13 cellular contexts compared by ENCODE assay signal in the genomic region with DNA sequence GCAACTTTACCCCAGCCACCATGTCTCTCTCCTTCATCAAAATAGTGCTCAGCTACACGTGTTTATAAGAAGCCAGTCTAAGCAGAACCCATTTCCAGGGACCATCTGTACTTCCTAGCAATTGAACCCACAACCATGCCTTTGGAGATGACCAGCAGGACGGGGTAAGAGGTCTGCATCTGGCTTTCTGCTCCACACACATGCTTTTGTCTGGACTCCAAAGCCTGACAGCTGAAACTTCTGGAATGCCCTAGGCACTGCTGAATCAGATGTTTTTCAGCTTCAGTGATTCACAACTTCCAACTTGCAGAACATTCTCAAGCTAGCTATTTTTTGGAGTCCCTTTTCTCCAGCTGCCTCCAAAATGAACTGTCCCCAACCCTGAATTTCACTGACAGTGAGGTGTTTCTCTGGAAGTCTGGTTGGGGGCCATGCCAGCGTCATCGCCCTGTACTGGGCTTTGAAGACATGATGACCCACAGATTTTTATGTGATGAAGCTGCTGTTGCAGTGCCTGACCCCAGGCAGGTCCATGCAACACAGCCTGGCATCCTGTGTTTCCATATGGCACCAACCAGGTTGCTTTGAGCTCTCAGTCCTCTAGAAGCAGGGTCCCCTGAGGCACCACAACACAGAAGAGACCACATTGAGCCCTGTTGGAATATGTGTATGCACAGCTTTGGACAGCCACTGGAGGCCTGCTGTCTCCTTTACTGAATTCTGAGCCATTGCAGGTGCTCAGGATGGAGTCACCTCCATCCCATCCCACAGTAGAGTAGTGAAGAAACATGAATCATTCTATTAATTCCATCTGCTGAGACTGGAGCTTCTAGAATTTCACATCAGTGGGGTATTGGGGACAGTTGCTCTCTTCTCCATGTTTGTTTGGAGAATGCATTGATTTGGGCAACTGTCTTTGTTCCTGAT.
DNase-seq lines count a peak whose midpoint lies in the region; TF ChIP-seq lines count a peak whose summit lies in the region.
"Had no signal": no experiment of that assay in that cellular context is flagged by ENCODE, and none has a peak within 500 bp of the region (broad histone marks: within the 10 kb centered on the region; RNA-seq: fewer than 3 reads in every experiment).

No MANE protein-coding gene starts in this region.

- H3K27ac ChIP-seq in mammary epithelial cell (ENCODE audit: insufficient read depth, low read depth, low read length) (no peak overlapping the region), vagina (peak overlapping the region; percentile 28)
- H3K27ac ChIP-seq: 22Rv1, body of pancreas, PC-9 had no signal

- no peaks in the 10 kb centered on the region for H3K36me3 ChIP-seq in mammary epithelial cell (ENCODE audit: insufficient read depth, low read length)
- H3K36me3 ChIP-seq in vagina, result no peaks in the 10 kb centered on the region

- H3K9me3 Mint-ChIP-seq in MCF 10A (ENCODE audit: unreplicated experiment), result peaks cover 15% of the 10 kb centered on the region
- no peaks in the 10 kb centered on the region for H3K9me3 Mint-ChIP-seq in activated CD4-positive, alpha-beta T cell treated with anti-CD3 and anti-CD28 coated beads, Interleukin-2, amount 10 ng/mL, durations not matched to agents 24 days and 14 days

- no peaks in the 10 kb centered on the region for H4K20me1 ChIP-seq in mammary epithelial cell (ENCODE audit: insufficient read depth, low read length)

- dilution Hi-C loops in mammary epithelial cell (cut with HindIII; ENCODE audit: low sequenced_read_pairs), result no loop called here

- H3K27ac Mint-ChIP-seq in MCF 10A (ENCODE audit: low read depth, unreplicated experiment), result no peak overlapping the region
- no peak overlapping the region for H3K27ac Mint-ChIP-seq in activated CD4-positive, alpha-beta T cell treated with anti-CD3 and anti-CD28 coated beads, Interleukin-2, amount 10 ng/mL, durations not matched to agents 24 days and 14 days

- intact Hi-C loops in mammary epithelial cell (cut with micrococcal nuclease) (no loop called here), MCF 10A (cut with micrococcal nuclease) (no loop called here), vagina (cut with DNase I) (no loop called here)
- intact Hi-C loops in activated CD4-positive, alpha-beta T cell treated with anti-CD3 and anti-CD28 coated beads, Interleukin-2, amount 10 ng/mL, durations not matched to agents 24 days and 14 days (cut with micrococcal nuclease), result no loop called here

- DNase-seq in mammary epithelial cell (peak; percentile 64), MCF 10A (ENCODE audit: unreplicated experiment) (no peak), astrocyte of the spinal cord (ENCODE audit: low read depth, low spot score) (peak; percentile 43), foreskin melanocyte (peak; percentile 57), vagina (ENCODE audit: extremely low spot score in 2 of 2) (peak in 1 of 2 donors; percentile 75), NCI-H128 (lab: John Stamatoyannopoulos, UW; ENCODE audit: unreplicated experiment) (no peak), T-helper 9 cell (no peak)
- no peak for DNase-seq in activated CD4-positive, alpha-beta T cell treated with anti-CD3 and anti-CD28 coated beads, Interleukin-2, amount 10 ng/mL, durations not matched to agents 24 days and 14 days
- DNase-seq: body of pancreas, NCI-H187 treated with DMSO at 0.1 percent for 48 hours, NCI-H524, PC-9 had no signal

- BruUV-seq in mammary epithelial cell (replicated peaks; lab: Mats Ljungman, UMichigan) (no TSS peak), MCF 10A (replicated peaks; lab: Mats Ljungman, UMichigan) (no TSS peak)

- H3K79me2 ChIP-seq in mammary epithelial cell (ENCODE audit: insufficient read depth, low read length), result no peaks in the 10 kb centered on the region

- no peaks in the 10 kb centered on the region for H3K27me3 Mint-ChIP-seq in MCF 10A (ENCODE audit: insufficient read depth, unreplicated experiment)
- peaks cover 7% of the 10 kb centered on the region for H3K27me3 Mint-ChIP-seq in activated CD4-positive, alpha-beta T cell treated with anti-CD3 and anti-CD28 coated beads, Interleukin-2, amount 10 ng/mL, durations not matched to agents 24 days and 14 days

- H3K4me1 ChIP-seq in mammary epithelial cell (ENCODE audit: insufficient read depth, low read length) (peaks cover 10% of the 10 kb centered on the region), vagina (peaks cover 11% of the 10 kb centered on the region)
- H3K4me1 ChIP-seq: body of pancreas had no signal

- H3K27me3 ChIP-seq in mammary epithelial cell (ENCODE audit: insufficient read depth, low read length) (no peaks in the 10 kb centered on the region), vagina (no peaks in the 10 kb centered on the region)
- H3K27me3 ChIP-seq: body of pancreas had no signal

- no peak overlapping the region for H2AFZ ChIP-seq in mammary epithelial cell (ENCODE audit: low read depth, low read length)
- H2AFZ ChIP-seq: PC-9 had no signal

- WGBS in mammary epithelial cell (ENCODE audit: low coverage, missing lambda C conversion rate), result 88% methylated on average over 4 of the region's 4 CpGs

- in situ Hi-C loops in mammary epithelial cell (cut with MboI; ENCODE audit: low sequenced_read_pairs in 2 of 2), result no loop called here
- in situ Hi-C loops in astrocyte of the spinal cord (cut with HindIII; ENCODE audit: low sequenced_read_pairs), result no loop called here

- no peak for TF ChIP-seq POLR2A in vagina (IDR thresholded peaks at IDR 0.05)

- POLR2A ChIA-PET in MCF 10A (lab: Yijun Ruan, JAX), result interaction anchor here (0.6 to 1.6 kb wide), 5 partner anchors 49 to 824 kb away, joined by 3 to 7 read pairs (median 3); no protein-coding TSS in a partner anchor

- H3K9ac ChIP-seq in mammary epithelial cell (ENCODE audit: insufficient read depth, low read length), result no peak overlapping the region

- H3K4me1 Mint-ChIP-seq in MCF 10A (ENCODE audit: insufficient read depth, unreplicated experiment), result peaks cover 5% of the 10 kb centered on the region
- no peaks in the 10 kb centered on the region for H3K4me1 Mint-ChIP-seq in activated CD4-positive, alpha-beta T cell treated with anti-CD3 and anti-CD28 coated beads, Interleukin-2, amount 10 ng/mL, durations not matched to agents 24 days and 14 days

- TF ChIP-seq CTCF in mammary epithelial cell (conservative IDR thresholded peaks at IDR 0.05 in 1 of 2, IDR thresholded peaks at IDR 0.05 in 1 of 2; ENCODE audit: extremely low read depth in 1 of 2, insufficient read depth in 1 of 2, low read depth in 1 of 2, low read length in 2 of 2) (no peak), MCF 10A (IDR thresholded peaks at IDR 0.05; ENCODE audit: unreplicated experiment) (no peak), astrocyte of the spinal cord (IDR thresholded peaks at IDR 0.05; ENCODE audit: low read depth, low read length) (no peak), vagina (IDR thresholded peaks at IDR 0.05) (no peak)

- CTCF ChIA-PET in mammary epithelial cell (lab: Charles Lee; ENCODE audit: low non-redundant PET) (interaction anchor here (0.6 kb wide), 1 partner anchor 14 kb away, joined by 3 read pairs; no protein-coding TSS in a partner anchor), MCF 10A (lab: Yijun Ruan, JAX) (interaction anchor here (0.6 to 1.0 kb wide), 4 partner anchors 29 to 127 kb away, joined by 3 to 4 read pairs (median 4); no protein-coding TSS in a partner anchor)

- no peak overlapping the region for H3K4me2 ChIP-seq in mammary epithelial cell (ENCODE audit: insufficient read depth, low read depth, low read length)
- H3K4me2 ChIP-seq: PC-9 had no signal

- H3K9me3 ChIP-seq in mammary epithelial cell (replicated peaks; ENCODE audit: insufficient read depth, low read length) (no peaks in the 10 kb centered on the region), vagina (no peaks in the 10 kb centered on the region)
- H3K9me3 ChIP-seq: body of pancreas had no signal

- H3K36me3 Mint-ChIP-seq in MCF 10A (ENCODE audit: insufficient read depth, unreplicated experiment), result peaks cover 5% of the 10 kb centered on the region
- no peaks in the 10 kb centered on the region for H3K36me3 Mint-ChIP-seq in activated CD4-positive, alpha-beta T cell treated with anti-CD3 and anti-CD28 coated beads, Interleukin-2, amount 10 ng/mL, durations not matched to agents 24 days and 14 days (ENCODE audit: low read depth)

- H3K4me3 ChIP-seq in mammary epithelial cell (replicated peaks in 1 of 3; ENCODE audit: insufficient read depth in 1 of 3, low read depth in 2 of 3, low read length in 3 of 3) (no peak overlapping the region), astrocyte of the spinal cord (ENCODE audit: low read depth, low read length) (no peak overlapping the region), vagina (no peak overlapping the region)
- H3K4me3 ChIP-seq: body of pancreas, PC-9 had no signal

- H3K4me3 Mint-ChIP-seq in MCF 10A (ENCODE audit: unreplicated experiment), result no peak overlapping the region
- no peak overlapping the region for H3K4me3 Mint-ChIP-seq in activated CD4-positive, alpha-beta T cell treated with anti-CD3 and anti-CD28 coated beads, Interleukin-2, amount 10 ng/mL, durations not matched to agents 24 days and 14 days

Comparison
In these comparisons a context has a peak if more than half of its experiments do, and no peak if none do; other contexts are left out.
1. DNase-seq: peak in mammary epithelial cell (single experiment), astrocyte of the spinal cord (single experiment) and foreskin melanocyte (single experiment); none in MCF 10A (single experiment), NCI-H128 (single experiment), activated CD4-positive, alpha-beta T cell treated with anti-CD3 and anti-CD28 coated beads, Interleukin-2, amount 10 ng/mL, durations not matched to agents 24 days and 14 days (single experiment) and T-helper 9 cell (single experiment).